Comparison of ENCODE assay signal across 19 cellular contexts in the genomic region with DNA sequence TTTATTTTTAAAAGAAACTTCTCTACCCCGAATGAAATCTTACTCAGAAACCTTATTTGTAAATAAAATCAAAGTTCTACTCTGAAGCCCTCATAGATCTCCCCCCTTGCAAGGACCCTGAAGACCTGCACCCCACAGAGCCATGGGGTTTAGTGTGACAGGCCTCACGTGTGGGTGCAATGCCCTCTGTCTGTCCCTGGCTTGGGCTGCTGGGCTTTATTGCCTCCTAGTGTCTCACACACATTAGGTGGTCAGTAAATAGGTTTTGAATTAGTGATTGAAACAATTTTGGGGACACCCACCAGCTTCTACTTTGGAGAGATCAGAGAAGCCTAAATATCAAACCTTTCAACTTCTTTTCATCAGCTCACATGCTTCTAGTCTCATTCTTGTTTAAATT.
"Had no signal": no experiment of that assay in that cellular context is flagged by ENCODE, and none has a peak within 500 bp of the region (broad histone marks: within the 10 kb centered on the region; RNA-seq: fewer than 3 reads in every experiment).

No MANE protein-coding gene starts in this region.

- H3K27me3 Mint-ChIP-seq: progenitor cell of endocrine pancreas; stimulated activated naive CD8-positive, alpha-beta T cell treated with anti-CD3 and anti-CD28 coated beads, Interleukin-15, amount 100 ng/mL, for 72 hours; type B pancreatic cell had no signal

- H3K4me3 Mint-ChIP-seq: natural killer cell; nephron progenitor cell; neural progenitor cell; stimulated activated naive CD8-positive, alpha-beta T cell treated with anti-CD3 and anti-CD28 coated beads, Interleukin-15, amount 100 ng/mL, for 72 hours; type B pancreatic cell had no signal

- DNase-seq: hippocampal formation; kidney glomerular epithelial cell; left colon; left lung; natural killer cell; nephron progenitor cell; ovary; stimulated activated CD4-positive, alpha-beta T cell treated with anti-CD3 and anti-CD28 coated beads, Interleukin-12 subunit alpha, Interleukin-12 subunit beta, amount 100 ng/mL, for 4 hours; stimulated activated CD4-positive, alpha-beta T cell treated with anti-CD3 and anti-CD28 coated beads, Interleukin-15, amount 100 ng/mL, for 24 hours; stimulated activated CD4-positive, alpha-beta T cell treated with anti-CD3 and anti-CD28 coated beads, Interleukin-2, amount 100 ng/mL, for 24 hours; stimulated activated CD4-positive, alpha-beta T cell treated with anti-CD3 and anti-CD28 coated beads, Interleukin-4, amount 100 ng/mL, for 1 hour; stimulated activated naive CD4-positive, alpha-beta T cell treated with Interleukin-2 at 50 U/mL for 16 hours; stimulated activated naive CD8-positive, alpha-beta T cell treated with anti-CD3 and anti-CD28 coated beads, Interleukin-15, amount 100 ng/mL, for 72 hours; substantia nigra; uterus had no signal

- ATAC-seq: left colon; left lung; natural killer cell; sciatic nerve; stimulated activated naive CD8-positive, alpha-beta T cell treated with anti-CD3 and anti-CD28 coated beads, Interleukin-15, amount 100 ng/mL, for 72 hours had no signal

- H3K36me3 Mint-ChIP-seq: type B pancreatic cell had no signal

- H3K27ac Mint-ChIP-seq: natural killer cell; nephron progenitor cell; neural progenitor cell; progenitor cell of endocrine pancreas; stimulated activated naive CD8-positive, alpha-beta T cell treated with anti-CD3 and anti-CD28 coated beads, Interleukin-15, amount 100 ng/mL, for 72 hours; type B pancreatic cell had no signal

- H3K4me1 Mint-ChIP-seq: stimulated activated naive CD8-positive, alpha-beta T cell treated with anti-CD3 and anti-CD28 coated beads, Interleukin-15, amount 100 ng/mL, for 72 hours had no signal

- H3K9me3 Mint-ChIP-seq: natural killer cell had no signal
